In the genomic region with DNA sequence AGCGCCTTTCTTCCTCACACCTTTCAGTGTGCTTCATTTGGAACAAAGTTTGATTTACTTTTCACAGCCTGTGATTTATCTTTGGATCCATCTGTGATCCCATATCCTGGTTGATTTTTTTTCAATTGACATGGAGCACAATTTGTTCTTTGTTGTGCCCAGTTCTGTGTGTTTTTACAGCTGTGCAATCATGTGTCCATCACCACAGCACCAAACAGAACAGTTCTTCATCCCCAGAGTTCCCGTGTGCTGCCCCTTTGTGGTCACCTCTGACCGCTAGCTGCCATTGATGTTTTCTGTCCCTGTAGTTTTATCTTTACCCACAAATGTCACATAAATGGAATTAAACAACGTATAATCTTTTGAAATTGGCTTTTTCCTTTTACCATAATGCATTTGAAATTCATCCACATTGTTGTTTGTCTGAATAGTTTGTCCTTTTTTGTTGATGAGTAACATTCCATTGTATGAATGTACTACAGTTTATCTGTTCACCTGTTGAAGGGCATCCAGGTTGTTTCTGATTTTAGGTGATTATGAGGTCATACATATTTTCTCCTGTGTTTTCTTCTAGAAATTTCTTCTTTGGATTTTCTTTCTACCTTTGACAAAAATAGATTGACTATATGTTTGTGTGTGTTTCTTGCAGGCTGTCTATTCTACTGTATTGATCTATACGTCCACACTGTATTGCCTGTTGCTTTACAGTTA, we compare ENCODE assay signal across 1 cellular context.
TF ChIP-seq lines count a peak whose summit lies in the region.

No MANE protein-coding gene starts in this region.

TF ChIP-seq in GM23338, 12 proteins besides CTCF, POLR2A, EP300 and RAD21 (continued from another document):
- TF ChIP-seq, protein P1, sequence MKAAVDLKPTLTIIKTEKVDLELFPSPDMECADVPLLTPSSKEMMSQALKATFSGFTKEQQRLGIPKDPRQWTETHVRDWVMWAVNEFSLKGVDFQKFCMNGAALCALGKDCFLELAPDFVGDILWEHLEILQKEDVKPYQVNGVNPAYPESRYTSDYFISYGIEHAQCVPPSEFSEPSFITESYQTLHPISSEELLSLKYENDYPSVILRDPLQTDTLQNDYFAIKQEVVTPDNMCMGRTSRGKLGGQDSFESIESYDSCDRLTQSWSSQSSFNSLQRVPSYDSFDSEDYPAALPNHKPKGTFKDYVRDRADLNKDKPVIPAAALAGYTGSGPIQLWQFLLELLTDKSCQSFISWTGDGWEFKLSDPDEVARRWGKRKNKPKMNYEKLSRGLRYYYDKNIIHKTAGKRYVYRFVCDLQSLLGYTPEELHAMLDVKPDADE (IDR thresholded peaks at IDR 0.05), result no peak
- TF ChIP-seq JUNB (IDR thresholded peaks at IDR 0.05; ENCODE audit: unreplicated experiment), result no peak
- no peak for TF ChIP-seq EZH2phosphoT487 (IDR thresholded peaks at IDR 0.05; ENCODE audit: unreplicated experiment)
- TF ChIP-seq ZNF114 (CRISPR knock-in tag; IDR thresholded peaks at IDR 0.05), result no peak
- TF ChIP-seq POLR2AphosphoS5 (IDR thresholded peaks at IDR 0.05; ENCODE audit: low read depth), result no peak
- no peak for TF ChIP-seq STAT1 (IDR thresholded peaks at IDR 0.05; ENCODE audit: unreplicated experiment)
- TF ChIP-seq, protein P2, sequence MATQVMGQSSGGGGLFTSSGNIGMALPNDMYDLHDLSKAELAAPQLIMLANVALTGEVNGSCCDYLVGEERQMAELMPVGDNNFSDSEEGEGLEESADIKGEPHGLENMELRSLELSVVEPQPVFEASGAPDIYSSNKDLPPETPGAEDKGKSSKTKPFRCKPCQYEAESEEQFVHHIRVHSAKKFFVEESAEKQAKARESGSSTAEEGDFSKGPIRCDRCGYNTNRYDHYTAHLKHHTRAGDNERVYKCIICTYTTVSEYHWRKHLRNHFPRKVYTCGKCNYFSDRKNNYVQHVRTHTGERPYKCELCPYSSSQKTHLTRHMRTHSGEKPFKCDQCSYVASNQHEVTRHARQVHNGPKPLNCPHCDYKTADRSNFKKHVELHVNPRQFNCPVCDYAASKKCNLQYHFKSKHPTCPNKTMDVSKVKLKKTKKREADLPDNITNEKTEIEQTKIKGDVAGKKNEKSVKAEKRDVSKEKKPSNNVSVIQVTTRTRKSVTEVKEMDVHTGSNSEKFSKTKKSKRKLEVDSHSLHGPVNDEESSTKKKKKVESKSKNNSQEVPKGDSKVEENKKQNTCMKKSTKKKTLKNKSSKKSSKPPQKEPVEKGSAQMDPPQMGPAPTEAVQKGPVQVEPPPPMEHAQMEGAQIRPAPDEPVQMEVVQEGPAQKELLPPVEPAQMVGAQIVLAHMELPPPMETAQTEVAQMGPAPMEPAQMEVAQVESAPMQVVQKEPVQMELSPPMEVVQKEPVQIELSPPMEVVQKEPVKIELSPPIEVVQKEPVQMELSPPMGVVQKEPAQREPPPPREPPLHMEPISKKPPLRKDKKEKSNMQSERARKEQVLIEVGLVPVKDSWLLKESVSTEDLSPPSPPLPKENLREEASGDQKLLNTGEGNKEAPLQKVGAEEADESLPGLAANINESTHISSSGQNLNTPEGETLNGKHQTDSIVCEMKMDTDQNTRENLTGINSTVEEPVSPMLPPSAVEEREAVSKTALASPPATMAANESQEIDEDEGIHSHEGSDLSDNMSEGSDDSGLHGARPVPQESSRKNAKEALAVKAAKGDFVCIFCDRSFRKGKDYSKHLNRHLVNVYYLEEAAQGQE (IDR thresholded peaks at IDR 0.05; ENCODE audit: unreplicated experiment), result no peak
- no peak for TF ChIP-seq ZNF331 (CRISPR knock-in tag; IDR thresholded peaks at IDR 0.05; ENCODE audit: low read depth)
- TF ChIP-seq NANOG (IDR thresholded peaks at IDR 0.05; ENCODE audit: borderline replicate concordance), result no peak
